In genomic region chr11:95066721-95067041, GRCh38 we compare ENCODE assay signal across 8 cellular contexts. TPM values are rescaled to one million over a fixed set of nuclear protein-coding genes. Genes with fewer than 3 reads are reported as not detected.
A peak's percentile ranks its signal among the peaks of the same experiment; 100 is the strongest.
DNase-seq lines count a peak whose midpoint lies in the region; ATAC-seq, FAIRE-seq and TF ChIP-seq lines count a peak whose summit lies in the region.

TSS of gene SRSF8 (plus strand) at chr11:95066919. CDS start at chr11:95067227, 308 bp downstream.

- peaks cover 14% of the 10 kb centered on the region for H3K4me1 Mint-ChIP-seq in astrocyte (ENCODE audit: low read depth, unreplicated experiment)
- H3K4me1 Mint-ChIP-seq in stimulated activated naive CD8-positive, alpha-beta T cell treated with anti-CD3 and anti-CD28 coated beads, Interleukin-15, amount 100 ng/mL, for 72 hours, result peaks cover 23% of the 10 kb centered on the region

- FAIRE-seq in astrocyte (lab: Jason Lieb, UNC) (no peak), islet of Langerhans (lab: Jason Lieb, UNC) (peak; percentile 66)

- H3K27ac ChIP-seq in astrocyte (ENCODE audit: low read depth, low read length), result peak within 1 kb of the TSS; percentile 90

- peak; percentile 21 for ATAC-seq in GM18499 (IDR thresholded peaks at IDR 0.05; ENCODE audit: insufficient read depth, unreplicated experiment)
- ATAC-seq in GM21825 (IDR thresholded peaks at IDR 0.05; ENCODE audit: unreplicated experiment), result peak; percentile 34
- ATAC-seq in stimulated activated naive CD8-positive, alpha-beta T cell treated with anti-CD3 and anti-CD28 coated beads, Interleukin-15, amount 100 ng/mL, for 72 hours, result peak; percentile 57

- H3K27ac Mint-ChIP-seq in astrocyte (ENCODE audit: unreplicated experiment), result peak within 1 kb of the TSS; percentile 99
- peak within 1 kb of the TSS; percentile 98 to 99 for H3K27ac Mint-ChIP-seq in stimulated activated naive CD8-positive, alpha-beta T cell treated with anti-CD3 and anti-CD28 coated beads, Interleukin-15, amount 100 ng/mL, for 72 hours

- peaks cover 11% of the 10 kb centered on the region for H3K4me1 ChIP-seq in astrocyte (ENCODE audit: insufficient read depth, low read length)

- H2AFZ ChIP-seq in astrocyte (ENCODE audit: low read depth, low read length), result peak within 1 kb of the TSS; percentile 81

- H3K9ac ChIP-seq in astrocyte (ENCODE audit: low read length), result peak within 1 kb of the TSS; percentile 97

- H3K79me2 ChIP-seq in astrocyte (ENCODE audit: insufficient read depth, low read length), result peaks cover 33% of the 10 kb centered on the region

- no peaks in the 10 kb centered on the region for H3K9me3 ChIP-seq in astrocyte (ENCODE audit: insufficient read depth, low read depth, low read length)

- peaks cover 11% of the 10 kb centered on the region for H4K20me1 ChIP-seq in astrocyte (ENCODE audit: insufficient read depth, low read length)

- H3K4me3 Mint-ChIP-seq in astrocyte (ENCODE audit: unreplicated experiment), result peak within 1 kb of the TSS; percentile 100
- peak within 1 kb of the TSS; percentile 95 to 99 for H3K4me3 Mint-ChIP-seq in stimulated activated naive CD8-positive, alpha-beta T cell treated with anti-CD3 and anti-CD28 coated beads, Interleukin-15, amount 100 ng/mL, for 72 hours

- H3K27me3 ChIP-seq in astrocyte (ENCODE audit: insufficient read depth, low read length), result no peaks in the 10 kb centered on the region

- H3K27me3 Mint-ChIP-seq in astrocyte (ENCODE audit: low read depth, unreplicated experiment), result no peaks in the 10 kb centered on the region
- H3K27me3 Mint-ChIP-seq in stimulated activated naive CD8-positive, alpha-beta T cell treated with anti-CD3 and anti-CD28 coated beads, Interleukin-15, amount 100 ng/mL, for 72 hours, result peaks cover 12% of the 10 kb centered on the region

- no peaks in the 10 kb centered on the region for H3K36me3 ChIP-seq in astrocyte (ENCODE audit: insufficient read depth, low read length)

- DNase-seq in LNCaP clone FGC (ENCODE audit: low read depth) (peak; percentile 78), astrocyte (ENCODE audit: low read depth) (no peak), glomerular visceral epithelial cell (ENCODE audit: extremely low spot score) (no peak)
- no peak for DNase-seq in stimulated activated naive CD8-positive, alpha-beta T cell treated with anti-CD3 and anti-CD28 coated beads, Interleukin-15, amount 100 ng/mL, for 72 hours
- DNase-seq in activated effector memory CD4-positive, alpha-beta T cell treated with Interleukin-2 at 50 U/mL for 16 hours, result no peak

- no peaks in the 10 kb centered on the region for H3K36me3 Mint-ChIP-seq in astrocyte (ENCODE audit: low read depth, unreplicated experiment)

- H3K4me3 ChIP-seq in LNCaP clone FGC (ENCODE audit: low read depth, low read length) (peak within 1 kb of the TSS; percentile 70), astrocyte (ENCODE audit: insufficient read depth, low read depth, low read length) (peak within 1 kb of the TSS; percentile 91)

- H3K4me2 ChIP-seq in astrocyte (ENCODE audit: low read length), result peak within 1 kb of the TSS; percentile 93

- no peaks in the 10 kb centered on the region for H3K9me3 Mint-ChIP-seq in astrocyte (ENCODE audit: unreplicated experiment)
- no peaks in the 10 kb centered on the region for H3K9me3 Mint-ChIP-seq in stimulated activated naive CD8-positive, alpha-beta T cell treated with anti-CD3 and anti-CD28 coated beads, Interleukin-15, amount 100 ng/mL, for 72 hours

- TF ChIP-seq CTCF in LNCaP clone FGC (IDR thresholded peaks at IDR 0.05; ENCODE audit: control insufficient read depth, extremely low read depth, insufficient read depth) (no peak), astrocyte (IDR thresholded peaks at IDR 0.05; ENCODE audit: insufficient read depth, low read depth, low read length) (no peak)

RNA-seq across cellular contexts. Expression of gene SRSF8, which starts in this region (rescaled TPM):
- 41.6 and 47.5 TPM in 2 replicates for total RNA-seq in astrocyte
